Comparison of ENCODE assay signal across 21 cellular contexts in genomic region chr5:111739423-111739822, GRCh38. TPM values are rescaled to one million over a fixed set of nuclear protein-coding genes. Genes with fewer than 3 reads are reported as not detected.
DNase-seq lines count a peak whose midpoint lies in the region; FAIRE-seq and TF ChIP-seq lines count a peak whose summit lies in the region.
"Had no signal": no experiment of that assay in that cellular context is flagged by ENCODE, and none has a peak within 500 bp of the region (broad histone marks: within the 10 kb centered on the region; RNA-seq: fewer than 3 reads in every experiment).

No MANE protein-coding gene starts in this region.

- peaks cover 40% of the 10 kb centered on the region for H3K79me2 ChIP-seq in fibroblast of lung (ENCODE audit: control insufficient read depth, insufficient read depth, low read length)

- no peaks in the 10 kb centered on the region for H4K20me1 ChIP-seq in fibroblast of lung (ENCODE audit: control insufficient read depth, extremely low read depth, insufficient read depth, low read length)

- peaks cover 59% of the 10 kb centered on the region for H3K4me1 ChIP-seq in fibroblast of lung (ENCODE audit: control insufficient read depth, extremely low read depth, insufficient read depth, low read length)

- no peaks in the 10 kb centered on the region for H3K9me3 ChIP-seq in fibroblast of lung (ENCODE audit: control insufficient read depth, insufficient read depth, low read depth, low read length)
- H3K9me3 ChIP-seq: SJCRH30 had no signal

- TF ChIP-seq CTCF in fibroblast of lung (conservative IDR thresholded peaks at IDR 0.05 in 1 of 2, IDR thresholded peaks at IDR 0.05 in 1 of 2; ENCODE audit: low read depth in 1 of 2, low read length in 2 of 2) (no peak), osteocyte (IDR thresholded peaks at IDR 0.05) (no peak)

- H3K27ac ChIP-seq in fibroblast of lung (ENCODE audit: insufficient read depth, low read length): peak overlapping the region; percentile 50
- H3K27ac ChIP-seq: RWPE1, SJCRH30 had no signal

- no peak overlapping the region for H3K4me2 ChIP-seq in fibroblast of lung (ENCODE audit: extremely low read depth, insufficient read depth, low read length)

- H3K36me3 ChIP-seq in fibroblast of lung (ENCODE audit: control insufficient read depth, insufficient read depth, low read length): no peaks in the 10 kb centered on the region
- H3K36me3 ChIP-seq: SJCRH30 had no signal

- no peaks in the 10 kb centered on the region for H3K9me3 Mint-ChIP-seq in osteocyte (ENCODE audit: unreplicated experiment)
- H3K9me3 Mint-ChIP-seq: CD8-positive, alpha-beta memory T cell had no signal

- peak; percentile 60 for FAIRE-seq in HTR-8/SVneo (lab: Jason Lieb, UNC)

- DNase-seq in EH (ENCODE audit: low read depth): peak; percentile 53
- no peak for DNase-seq in HTR-8/SVneo (ENCODE audit: insufficient read length, low spot score)
- no peak for DNase-seq in fibroblast of lung (ENCODE audit: low read depth in 2 of 2)
- no peak for DNase-seq in osteocyte (ENCODE audit: extremely low spot score, unreplicated experiment)
- no peak for DNase-seq in stimulated activated CD4-positive, alpha-beta T cell treated with anti-CD3 and anti-CD28 coated beads, Interleukin-4, amount 100 ng/mL, for 24 hours
- DNase-seq in GM19240 (ENCODE audit: insufficient read length, low spot score): no peak
- DNase-seq in pons (ENCODE audit: low spot score): no peak
- no peak for DNase-seq in SHP77 treated with DMSO at 0.1 percent for 48 hours (lab: John Stamatoyannopoulos, UW)
- DNase-seq: C1 segment of cervical spinal cord; CD8-positive, alpha-beta memory T cell; DMS53; GOT3; Karpas-422; NCI-H1417 treated with DMSO at 0.1 percent for 48 hours; NCI-H187 treated with DMSO at 0.1 percent for 48 hours; NCI-H2227 treated with DMSO at 0.1 percent for 48 hours; NCI-H510A treated with DMSO at 0.1 percent for 48 hours; NCI-H82; PC-3; SJCRH30 had no signal

- H3K27me3 Mint-ChIP-seq in osteocyte (ENCODE audit: unreplicated experiment): no peaks in the 10 kb centered on the region

- no peaks in the 10 kb centered on the region for H3K27me3 ChIP-seq in fibroblast of lung (ENCODE audit: control insufficient read depth, insufficient read depth, low read length)
- H3K27me3 ChIP-seq: SJCRH30 had no signal

- H3K27ac Mint-ChIP-seq in osteocyte (ENCODE audit: unreplicated experiment): peak overlapping the region; percentile 91
- H3K27ac Mint-ChIP-seq: CD8-positive, alpha-beta memory T cell had no signal

- no peak overlapping the region for H3K4me3 Mint-ChIP-seq in osteocyte (ENCODE audit: unreplicated experiment)
- H3K4me3 Mint-ChIP-seq: CD8-positive, alpha-beta memory T cell had no signal

- no peak overlapping the region for H3K9ac ChIP-seq in fibroblast of lung (ENCODE audit: insufficient read depth, low read length)

- H3K4me1 Mint-ChIP-seq in osteocyte (ENCODE audit: unreplicated experiment): peaks cover 97% of the 10 kb centered on the region

- no peak overlapping the region for H3K4me3 ChIP-seq in fibroblast of lung (replicated peaks in 1 of 4; ENCODE audit: control extremely low read depth in 1 of 4, insufficient read depth in 1 of 4, low read depth in 3 of 4, low read length in 4 of 4)
- H3K4me3 ChIP-seq: SJCRH30 had no signal

- H2AFZ ChIP-seq in fibroblast of lung (ENCODE audit: low read length): no peak overlapping the region

- H3K36me3 Mint-ChIP-seq in osteocyte (ENCODE audit: unreplicated experiment): peaks cover 34% of the 10 kb centered on the region

RNA-seq across cellular contexts. Expression of gene NREP, which starts 17.6 kb away (rescaled TPM):
- total RNA-seq in fibroblast of lung (56.8 and 86.0 TPM in 2 replicates), osteocyte (874 and 888 TPM in 2 replicates)
- polyA plus RNA-seq in fibroblast of lung: 149 and 364 TPM in 2 replicates
- 64.0 and 156 TPM in 2 replicates for polyA plus RNA-seq in fibroblast of lung (2012)
- 14.6 and 34.6 TPM in 2 replicates for polyA minus RNA-seq in fibroblast of lung (ENCODE audit: low replicate concordance)

Comparison
In these comparisons a context has a peak if more than half of its experiments do, and no peak if none do; other contexts are left out.
1. RNA of gene NREP, which starts 17.6 kb away (total RNA-seq): 874 to 888 TPM in osteocyte; 56.8 to 86.0 TPM in fibroblast of lung; every median in the first group is over 10 times any median in the second.